ENCODE assay signal across 1 cellular context in the genomic region with DNA sequence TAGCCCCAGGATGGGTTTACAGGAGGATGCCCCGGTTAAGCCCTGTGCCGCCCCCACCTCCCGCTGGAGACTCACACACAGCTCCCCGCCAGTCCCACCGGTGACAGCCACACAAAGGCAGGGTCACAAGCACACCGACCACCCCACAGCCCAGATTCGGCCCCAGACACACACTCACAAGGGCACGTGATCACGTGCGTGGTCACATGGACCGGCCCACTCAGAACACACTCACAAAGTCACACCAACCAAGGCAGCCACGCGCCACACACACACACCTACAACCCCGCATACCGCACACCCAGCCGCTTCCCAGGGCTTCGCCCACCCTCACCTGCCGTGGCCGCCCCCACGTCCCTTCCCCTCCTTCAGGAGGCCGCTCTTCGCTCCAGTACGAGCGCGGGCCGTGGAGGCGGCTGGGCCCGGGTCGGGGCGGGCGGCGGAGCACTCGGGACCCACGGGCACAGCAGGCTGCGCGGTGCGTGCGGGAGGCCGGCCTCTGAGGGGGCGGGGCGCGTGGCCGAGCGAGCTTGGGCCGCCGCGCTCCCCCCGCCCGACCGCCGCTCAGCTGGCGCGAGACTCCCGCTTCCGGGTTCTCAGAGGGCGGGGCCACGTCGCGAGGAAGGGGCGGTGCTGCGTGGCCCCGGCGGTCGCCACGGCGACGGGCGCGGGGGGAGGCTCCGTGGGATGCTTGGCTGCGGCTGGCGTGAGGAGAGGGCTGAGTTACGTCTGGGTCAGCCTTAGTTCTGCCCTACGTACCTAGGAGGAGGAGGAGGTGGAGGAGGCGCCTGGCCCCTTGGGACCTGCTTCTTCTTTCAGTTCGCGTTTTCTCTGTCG.
TF ChIP-seq lines count a peak whose summit lies in the region.

A gene with protein sequence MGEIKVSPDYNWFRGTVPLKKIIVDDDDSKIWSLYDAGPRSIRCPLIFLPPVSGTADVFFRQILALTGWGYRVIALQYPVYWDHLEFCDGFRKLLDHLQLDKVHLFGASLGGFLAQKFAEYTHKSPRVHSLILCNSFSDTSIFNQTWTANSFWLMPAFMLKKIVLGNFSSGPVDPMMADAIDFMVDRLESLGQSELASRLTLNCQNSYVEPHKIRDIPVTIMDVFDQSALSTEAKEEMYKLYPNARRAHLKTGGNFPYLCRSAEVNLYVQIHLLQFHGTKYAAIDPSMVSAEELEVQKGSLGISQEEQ (minus strand): TSS at position 584 of the 837 bp plus-strand sequence. CDS start 6,345 bp downstream, outside the sequence.

TF ChIP-seq in HepG2, 621 proteins besides CTCF, POLR2A, EP300 and RAD21 (continued from another document and continues in another):
- TF ChIP-seq CCAR2 (optimal IDR thresholded peaks at IDR 0.05; ENCODE audit: low read depth, low read length) (no peak), ZFP36L1 (CRISPR knock-in tag; IDR thresholded peaks at IDR 0.05) (0 out of 2 replicates have a peak, but pooled peaks have one; percentile 40), RFX1 (IDR thresholded peaks at IDR 0.05) (peak; percentile 93), XBP1 (CRISPR knock-in tag; IDR thresholded peaks at IDR 0.05) (no peak), SIX4 (CRISPR knock-in tag; IDR thresholded peaks at IDR 0.05) (no peak), TBX2 (CRISPR knock-in tag; IDR thresholded peaks at IDR 0.05; ENCODE audit: borderline replicate concordance) (no peak; the same call in 1 of the 2 replicates), IKZF1 (IDR thresholded peaks at IDR 0.05) (no peak), KMT2A (CRISPR knock-in tag; IDR thresholded peaks at IDR 0.05) (0 out of 2 replicates have a peak, but pooled peaks have one; percentile 61), ZIK1 (CRISPR knock-in tag; IDR thresholded peaks at IDR 0.05; ENCODE audit: borderline replicate concordance, low read depth) (no peak), ARNT2 (CRISPR knock-in tag; IDR thresholded peaks at IDR 0.05; ENCODE audit: low read depth) (no peak), ZNF782 (CRISPR knock-in tag; IDR thresholded peaks at IDR 0.05; ENCODE audit: borderline replicate concordance) (no peak), SMARCE1 (IDR thresholded peaks at IDR 0.05; ENCODE audit: borderline replicate concordance) (no peak), YEATS4 (CRISPR knock-in tag; IDR thresholded peaks at IDR 0.05; ENCODE audit: borderline replicate concordance) (peak; percentile 83), ZMYM3 (CRISPR knock-in tag; IDR thresholded peaks at IDR 0.05) (no peak), ZNF329 (CRISPR knock-in tag; IDR thresholded peaks at IDR 0.05; ENCODE audit: low read depth) (peak; percentile 40), JARID2 (CRISPR knock-in tag; IDR thresholded peaks at IDR 0.05; ENCODE audit: insufficient replicate concordance) (no peak), SRF (IDR thresholded peaks at IDR 0.05; ENCODE audit: low read depth, low read length) (no peak), ELF1 (CRISPR knock-in tag; IDR thresholded peaks at IDR 0.05) (peak; percentile 91), SRSF9 (IDR thresholded peaks at IDR 0.05; ENCODE audit: borderline replicate concordance, insufficient read depth, low read depth, low read length, poor library complexity, severe bottlenecking) (no peak), THYN1 (CRISPR knock-in tag; IDR thresholded peaks at IDR 0.05; ENCODE audit: borderline replicate concordance, low read depth) (no peak), ZNF530 (CRISPR knock-in tag; IDR thresholded peaks at IDR 0.05; ENCODE audit: low read depth) (no peak), NCOA1 (CRISPR knock-in tag; IDR thresholded peaks at IDR 0.05) (no peak)
- TF ChIP-seq, protein P1, sequence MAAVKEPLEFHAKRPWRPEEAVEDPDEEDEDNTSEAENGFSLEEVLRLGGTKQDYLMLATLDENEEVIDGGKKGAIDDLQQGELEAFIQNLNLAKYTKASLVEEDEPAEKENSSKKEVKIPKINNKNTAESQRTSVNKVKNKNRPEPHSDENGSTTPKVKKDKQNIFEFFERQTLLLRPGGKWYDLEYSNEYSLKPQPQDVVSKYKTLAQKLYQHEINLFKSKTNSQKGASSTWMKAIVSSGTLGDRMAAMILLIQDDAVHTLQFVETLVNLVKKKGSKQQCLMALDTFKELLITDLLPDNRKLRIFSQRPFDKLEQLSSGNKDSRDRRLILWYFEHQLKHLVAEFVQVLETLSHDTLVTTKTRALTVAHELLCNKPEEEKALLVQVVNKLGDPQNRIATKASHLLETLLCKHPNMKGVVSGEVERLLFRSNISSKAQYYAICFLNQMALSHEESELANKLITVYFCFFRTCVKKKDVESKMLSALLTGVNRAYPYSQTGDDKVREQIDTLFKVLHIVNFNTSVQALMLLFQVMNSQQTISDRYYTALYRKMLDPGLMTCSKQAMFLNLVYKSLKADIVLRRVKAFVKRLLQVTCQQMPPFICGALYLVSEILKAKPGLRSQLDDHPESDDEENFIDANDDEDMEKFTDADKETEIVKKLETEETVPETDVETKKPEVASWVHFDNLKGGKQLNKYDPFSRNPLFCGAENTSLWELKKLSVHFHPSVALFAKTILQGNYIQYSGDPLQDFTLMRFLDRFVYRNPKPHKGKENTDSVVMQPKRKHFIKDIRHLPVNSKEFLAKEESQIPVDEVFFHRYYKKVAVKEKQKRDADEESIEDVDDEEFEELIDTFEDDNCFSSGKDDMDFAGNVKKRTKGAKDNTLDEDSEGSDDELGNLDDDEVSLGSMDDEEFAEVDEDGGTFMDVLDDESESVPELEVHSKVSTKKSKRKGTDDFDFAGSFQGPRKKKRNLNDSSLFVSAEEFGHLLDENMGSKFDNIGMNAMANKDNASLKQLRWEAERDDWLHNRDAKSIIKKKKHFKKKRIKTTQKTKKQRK (IDR thresholded peaks at IDR 0.05; ENCODE audit: low read length), result no peak
- TF ChIP-seq, protein P2, sequence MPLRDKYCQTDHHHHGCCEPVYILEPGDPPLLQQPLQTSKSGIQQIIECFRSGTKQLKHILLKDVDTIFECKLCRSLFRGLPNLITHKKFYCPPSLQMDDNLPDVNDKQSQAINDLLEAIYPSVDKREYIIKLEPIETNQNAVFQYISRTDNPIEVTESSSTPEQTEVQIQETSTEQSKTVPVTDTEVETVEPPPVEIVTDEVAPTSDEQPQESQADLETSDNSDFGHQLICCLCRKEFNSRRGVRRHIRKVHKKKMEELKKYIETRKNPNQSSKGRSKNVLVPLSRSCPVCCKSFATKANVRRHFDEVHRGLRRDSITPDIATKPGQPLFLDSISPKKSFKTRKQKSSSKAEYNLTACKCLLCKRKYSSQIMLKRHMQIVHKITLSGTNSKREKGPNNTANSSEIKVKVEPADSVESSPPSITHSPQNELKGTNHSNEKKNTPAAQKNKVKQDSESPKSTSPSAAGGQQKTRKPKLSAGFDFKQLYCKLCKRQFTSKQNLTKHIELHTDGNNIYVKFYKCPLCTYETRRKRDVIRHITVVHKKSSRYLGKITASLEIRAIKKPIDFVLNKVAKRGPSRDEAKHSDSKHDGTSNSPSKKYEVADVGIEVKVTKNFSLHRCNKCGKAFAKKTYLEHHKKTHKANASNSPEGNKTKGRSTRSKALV (CRISPR knock-in tag; IDR thresholded peaks at IDR 0.05), result no peak
- TF ChIP-seq, protein P3, sequence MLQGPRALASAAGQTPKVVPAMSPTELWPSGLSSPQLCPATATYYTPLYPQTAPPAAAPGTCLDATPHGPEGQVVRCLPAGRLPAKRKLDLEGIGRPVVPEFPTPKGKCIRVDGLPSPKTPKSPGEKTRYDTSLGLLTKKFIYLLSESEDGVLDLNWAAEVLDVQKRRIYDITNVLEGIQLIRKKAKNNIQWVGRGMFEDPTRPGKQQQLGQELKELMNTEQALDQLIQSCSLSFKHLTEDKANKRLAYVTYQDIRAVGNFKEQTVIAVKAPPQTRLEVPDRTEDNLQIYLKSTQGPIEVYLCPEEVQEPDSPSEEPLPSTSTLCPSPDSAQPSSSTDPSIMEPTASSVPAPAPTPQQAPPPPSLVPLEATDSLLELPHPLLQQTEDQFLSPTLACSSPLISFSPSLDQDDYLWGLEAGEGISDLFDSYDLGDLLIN (CRISPR knock-in tag; IDR thresholded peaks at IDR 0.05; ENCODE audit: borderline replicate concordance), result no peak
- TF ChIP-seq, protein P4, sequence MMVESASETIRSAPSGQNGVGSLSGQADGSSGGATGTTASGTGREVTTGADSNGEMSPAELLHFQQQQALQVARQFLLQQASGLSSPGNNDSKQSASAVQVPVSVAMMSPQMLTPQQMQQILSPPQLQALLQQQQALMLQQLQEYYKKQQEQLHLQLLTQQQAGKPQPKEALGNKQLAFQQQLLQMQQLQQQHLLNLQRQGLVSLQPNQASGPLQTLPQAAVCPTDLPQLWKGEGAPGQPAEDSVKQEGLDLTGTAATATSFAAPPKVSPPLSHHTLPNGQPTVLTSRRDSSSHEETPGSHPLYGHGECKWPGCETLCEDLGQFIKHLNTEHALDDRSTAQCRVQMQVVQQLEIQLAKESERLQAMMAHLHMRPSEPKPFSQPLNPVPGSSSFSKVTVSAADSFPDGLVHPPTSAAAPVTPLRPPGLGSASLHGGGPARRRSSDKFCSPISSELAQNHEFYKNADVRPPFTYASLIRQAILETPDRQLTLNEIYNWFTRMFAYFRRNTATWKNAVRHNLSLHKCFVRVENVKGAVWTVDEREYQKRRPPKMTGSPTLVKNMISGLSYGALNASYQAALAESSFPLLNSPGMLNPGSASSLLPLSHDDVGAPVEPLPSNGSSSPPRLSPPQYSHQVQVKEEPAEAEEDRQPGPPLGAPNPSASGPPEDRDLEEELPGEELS (CRISPR knock-in tag; IDR thresholded peaks at IDR 0.05), result no peak
- TF ChIP-seq, protein P5, sequence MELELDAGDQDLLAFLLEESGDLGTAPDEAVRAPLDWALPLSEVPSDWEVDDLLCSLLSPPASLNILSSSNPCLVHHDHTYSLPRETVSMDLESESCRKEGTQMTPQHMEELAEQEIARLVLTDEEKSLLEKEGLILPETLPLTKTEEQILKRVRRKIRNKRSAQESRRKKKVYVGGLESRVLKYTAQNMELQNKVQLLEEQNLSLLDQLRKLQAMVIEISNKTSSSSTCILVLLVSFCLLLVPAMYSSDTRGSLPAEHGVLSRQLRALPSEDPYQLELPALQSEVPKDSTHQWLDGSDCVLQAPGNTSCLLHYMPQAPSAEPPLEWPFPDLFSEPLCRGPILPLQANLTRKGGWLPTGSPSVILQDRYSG (CRISPR knock-in tag; IDR thresholded peaks at IDR 0.05), result peak; percentile 84; the same call in 1 of the 2 replicates
- TF ChIP-seq, protein P6, sequence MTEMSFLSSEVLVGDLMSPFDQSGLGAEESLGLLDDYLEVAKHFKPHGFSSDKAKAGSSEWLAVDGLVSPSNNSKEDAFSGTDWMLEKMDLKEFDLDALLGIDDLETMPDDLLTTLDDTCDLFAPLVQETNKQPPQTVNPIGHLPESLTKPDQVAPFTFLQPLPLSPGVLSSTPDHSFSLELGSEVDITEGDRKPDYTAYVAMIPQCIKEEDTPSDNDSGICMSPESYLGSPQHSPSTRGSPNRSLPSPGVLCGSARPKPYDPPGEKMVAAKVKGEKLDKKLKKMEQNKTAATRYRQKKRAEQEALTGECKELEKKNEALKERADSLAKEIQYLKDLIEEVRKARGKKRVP (CRISPR knock-in tag; IDR thresholded peaks at IDR 0.05), result no peak
- TF ChIP-seq, protein P7, sequence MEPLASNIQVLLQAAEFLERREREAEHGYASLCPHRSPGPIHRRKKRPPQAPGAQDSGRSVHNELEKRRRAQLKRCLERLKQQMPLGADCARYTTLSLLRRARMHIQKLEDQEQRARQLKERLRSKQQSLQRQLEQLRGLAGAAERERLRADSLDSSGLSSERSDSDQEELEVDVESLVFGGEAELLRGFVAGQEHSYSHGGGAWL (CRISPR knock-in tag; IDR thresholded peaks at IDR 0.05), result 0 out of 2 replicates have a peak, but pooled peaks have one; percentile 27
- TF ChIP-seq, protein P8, sequence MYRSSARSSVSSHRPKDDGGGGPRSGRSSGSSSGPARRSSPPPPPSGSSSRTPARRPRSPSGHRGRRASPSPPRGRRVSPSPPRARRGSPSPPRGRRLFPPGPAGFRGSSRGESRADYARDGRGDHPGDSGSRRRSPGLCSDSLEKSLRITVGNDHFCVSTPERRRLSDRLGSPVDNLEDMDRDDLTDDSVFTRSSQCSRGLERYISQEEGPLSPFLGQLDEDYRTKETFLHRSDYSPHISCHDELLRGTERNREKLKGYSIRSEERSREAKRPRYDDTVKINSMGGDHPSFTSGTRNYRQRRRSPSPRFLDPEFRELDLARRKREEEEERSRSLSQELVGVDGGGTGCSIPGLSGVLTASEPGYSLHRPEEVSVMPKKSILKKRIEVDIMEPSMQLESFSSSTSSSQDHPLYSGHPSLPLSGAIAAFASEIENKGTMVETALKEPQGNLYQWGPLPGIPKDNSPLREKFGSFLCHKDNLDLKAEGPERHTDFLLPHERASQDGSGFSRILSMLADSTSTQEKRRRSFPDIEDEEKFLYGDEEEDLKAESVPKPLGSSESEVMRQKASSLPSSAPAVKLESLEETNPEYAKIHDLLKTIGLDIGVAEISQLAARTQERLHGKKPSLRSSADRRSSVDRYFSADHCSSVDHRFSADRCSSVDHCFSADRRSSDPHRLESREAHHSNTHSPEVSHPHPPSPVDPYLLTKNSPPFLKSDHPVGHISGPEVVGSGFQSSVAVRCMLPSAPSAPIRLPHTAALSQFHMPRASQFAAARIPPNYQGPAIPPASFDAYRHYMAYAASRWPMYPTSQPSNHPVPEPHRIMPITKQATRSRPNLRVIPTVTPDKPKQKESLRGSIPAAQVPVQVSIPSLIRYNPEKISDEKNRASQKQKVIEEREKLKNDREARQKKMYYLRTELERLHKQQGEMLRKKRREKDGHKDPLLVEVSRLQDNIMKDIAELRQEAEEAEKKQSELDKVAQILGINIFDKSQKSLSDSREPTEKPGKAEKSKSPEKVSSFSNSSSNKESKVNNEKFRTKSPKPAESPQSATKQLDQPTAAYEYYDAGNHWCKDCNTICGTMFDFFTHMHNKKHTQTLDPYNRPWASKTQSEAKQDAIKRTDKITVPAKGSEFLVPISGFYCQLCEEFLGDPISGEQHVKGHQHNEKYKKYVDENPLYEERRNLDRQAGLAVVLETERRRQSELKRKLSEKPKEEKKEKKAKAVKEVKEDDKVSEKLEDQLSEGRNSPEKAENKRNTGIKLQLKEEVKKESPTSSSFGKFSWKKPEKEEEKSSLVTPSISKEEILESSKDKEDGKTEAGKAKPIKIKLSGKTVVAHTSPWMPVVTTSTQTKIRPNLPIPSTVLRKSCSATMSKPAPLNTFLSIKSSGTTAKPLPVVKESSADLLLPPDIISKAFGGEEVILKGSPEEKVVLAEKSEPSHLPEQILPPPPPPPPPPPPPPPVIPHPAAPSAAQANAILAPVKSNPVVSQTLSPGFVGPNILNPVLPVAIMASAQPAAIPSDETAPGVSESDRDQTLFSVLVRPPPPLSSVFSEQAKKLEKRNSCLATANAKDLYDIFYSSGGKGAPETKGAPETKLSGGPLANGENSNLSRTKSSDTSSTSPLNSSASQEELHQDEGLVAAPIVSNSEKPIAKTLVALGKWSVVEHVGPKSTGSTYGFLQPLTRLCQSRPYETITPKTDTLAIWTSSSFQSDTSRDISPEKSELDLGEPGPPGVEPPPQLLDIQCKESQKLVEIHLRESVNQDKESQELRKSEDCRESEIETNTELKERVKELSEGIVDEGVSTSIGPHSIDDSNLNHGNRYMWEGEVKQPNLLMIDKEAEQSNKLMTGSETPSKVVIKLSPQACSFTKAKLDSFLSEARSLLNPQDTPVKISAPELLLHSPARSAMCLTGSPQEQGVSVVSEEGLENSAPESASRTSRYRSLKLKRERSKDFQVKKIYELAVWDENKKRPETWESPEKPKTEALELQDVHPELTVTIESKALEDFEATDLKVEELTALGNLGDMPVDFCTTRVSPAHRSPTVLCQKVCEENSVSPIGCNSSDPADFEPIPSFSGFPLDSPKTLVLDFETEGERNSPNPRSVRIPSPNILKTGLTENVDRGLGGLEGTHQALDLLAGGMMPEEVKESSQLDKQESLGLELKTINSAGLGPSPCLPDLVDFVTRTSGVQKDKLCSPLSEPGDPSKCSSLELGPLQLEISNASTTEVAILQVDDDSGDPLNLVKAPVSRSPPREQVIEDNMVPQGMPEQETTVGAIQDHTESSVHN (CRISPR knock-in tag; IDR thresholded peaks at IDR 0.05), result no peak
